1 cellular context compared by ENCODE assay signal in the genomic region with DNA sequence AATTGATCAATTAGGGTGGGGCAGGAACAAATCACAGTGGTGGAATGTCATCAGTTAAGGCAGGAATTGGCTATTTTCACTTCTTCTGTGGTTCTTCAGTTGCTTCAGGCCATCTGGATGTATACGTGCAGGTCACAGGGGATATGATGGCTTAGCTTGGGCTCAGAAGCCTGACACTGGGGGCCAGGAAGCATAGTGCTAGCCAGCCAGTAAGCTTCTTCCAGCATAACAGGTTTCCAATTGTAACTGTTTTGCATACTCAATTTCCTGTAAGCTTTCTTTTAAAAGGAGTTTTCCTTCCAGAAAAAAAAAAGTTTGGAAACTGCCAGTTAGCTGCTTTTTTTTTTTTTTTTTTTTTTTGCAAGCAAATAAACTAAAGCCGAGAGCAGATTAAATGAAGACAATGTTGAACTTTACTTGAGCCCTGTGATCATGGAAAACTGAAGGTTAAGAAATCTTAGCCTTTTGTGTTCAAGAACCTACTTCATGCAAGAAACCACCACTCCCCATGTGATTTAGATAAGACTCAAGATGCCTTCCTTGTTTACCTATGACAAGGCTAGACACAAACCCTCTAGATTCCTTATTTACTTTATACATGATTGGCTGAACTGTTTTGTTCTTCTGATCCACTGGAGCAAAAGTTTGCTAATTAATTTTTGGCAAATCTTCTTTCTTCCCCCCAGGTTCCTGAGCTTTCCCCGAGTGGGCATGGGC.
TF ChIP-seq lines count a peak whose summit lies in the region.

No MANE protein-coding gene starts in this region.

TF ChIP-seq in WTC11, 78 proteins besides CTCF, POLR2A, EP300 and RAD21 (continued from another document):
- TF ChIP-seq, protein P1, sequence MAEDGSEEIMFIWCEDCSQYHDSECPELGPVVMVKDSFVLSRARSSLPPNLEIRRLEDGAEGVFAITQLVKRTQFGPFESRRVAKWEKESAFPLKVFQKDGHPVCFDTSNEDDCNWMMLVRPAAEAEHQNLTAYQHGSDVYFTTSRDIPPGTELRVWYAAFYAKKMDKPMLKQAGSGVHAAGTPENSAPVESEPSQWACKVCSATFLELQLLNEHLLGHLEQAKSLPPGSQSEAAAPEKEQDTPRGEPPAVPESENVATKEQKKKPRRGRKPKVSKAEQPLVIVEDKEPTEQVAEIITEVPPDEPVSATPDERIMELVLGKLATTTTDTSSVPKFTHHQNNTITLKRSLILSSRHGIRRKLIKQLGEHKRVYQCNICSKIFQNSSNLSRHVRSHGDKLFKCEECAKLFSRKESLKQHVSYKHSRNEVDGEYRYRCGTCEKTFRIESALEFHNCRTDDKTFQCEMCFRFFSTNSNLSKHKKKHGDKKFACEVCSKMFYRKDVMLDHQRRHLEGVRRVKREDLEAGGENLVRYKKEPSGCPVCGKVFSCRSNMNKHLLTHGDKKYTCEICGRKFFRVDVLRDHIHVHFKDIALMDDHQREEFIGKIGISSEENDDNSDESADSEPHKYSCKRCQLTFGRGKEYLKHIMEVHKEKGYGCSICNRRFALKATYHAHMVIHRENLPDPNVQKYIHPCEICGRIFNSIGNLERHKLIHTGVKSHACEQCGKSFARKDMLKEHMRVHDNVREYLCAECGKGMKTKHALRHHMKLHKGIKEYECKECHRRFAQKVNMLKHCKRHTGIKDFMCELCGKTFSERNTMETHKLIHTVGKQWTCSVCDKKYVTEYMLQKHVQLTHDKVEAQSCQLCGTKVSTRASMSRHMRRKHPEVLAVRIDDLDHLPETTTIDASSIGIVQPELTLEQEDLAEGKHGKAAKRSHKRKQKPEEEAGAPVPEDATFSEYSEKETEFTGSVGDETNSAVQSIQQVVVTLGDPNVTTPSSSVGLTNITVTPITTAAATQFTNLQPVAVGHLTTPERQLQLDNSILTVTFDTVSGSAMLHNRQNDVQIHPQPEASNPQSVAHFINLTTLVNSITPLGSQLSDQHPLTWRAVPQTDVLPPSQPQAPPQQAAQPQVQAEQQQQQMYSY (CRISPR knock-in tag; IDR thresholded peaks at IDR 0.05): no peak
- TF ChIP-seq ATF1 (CRISPR knock-in tag; IDR thresholded peaks at IDR 0.05): no peak
- TF ChIP-seq, protein P2, sequence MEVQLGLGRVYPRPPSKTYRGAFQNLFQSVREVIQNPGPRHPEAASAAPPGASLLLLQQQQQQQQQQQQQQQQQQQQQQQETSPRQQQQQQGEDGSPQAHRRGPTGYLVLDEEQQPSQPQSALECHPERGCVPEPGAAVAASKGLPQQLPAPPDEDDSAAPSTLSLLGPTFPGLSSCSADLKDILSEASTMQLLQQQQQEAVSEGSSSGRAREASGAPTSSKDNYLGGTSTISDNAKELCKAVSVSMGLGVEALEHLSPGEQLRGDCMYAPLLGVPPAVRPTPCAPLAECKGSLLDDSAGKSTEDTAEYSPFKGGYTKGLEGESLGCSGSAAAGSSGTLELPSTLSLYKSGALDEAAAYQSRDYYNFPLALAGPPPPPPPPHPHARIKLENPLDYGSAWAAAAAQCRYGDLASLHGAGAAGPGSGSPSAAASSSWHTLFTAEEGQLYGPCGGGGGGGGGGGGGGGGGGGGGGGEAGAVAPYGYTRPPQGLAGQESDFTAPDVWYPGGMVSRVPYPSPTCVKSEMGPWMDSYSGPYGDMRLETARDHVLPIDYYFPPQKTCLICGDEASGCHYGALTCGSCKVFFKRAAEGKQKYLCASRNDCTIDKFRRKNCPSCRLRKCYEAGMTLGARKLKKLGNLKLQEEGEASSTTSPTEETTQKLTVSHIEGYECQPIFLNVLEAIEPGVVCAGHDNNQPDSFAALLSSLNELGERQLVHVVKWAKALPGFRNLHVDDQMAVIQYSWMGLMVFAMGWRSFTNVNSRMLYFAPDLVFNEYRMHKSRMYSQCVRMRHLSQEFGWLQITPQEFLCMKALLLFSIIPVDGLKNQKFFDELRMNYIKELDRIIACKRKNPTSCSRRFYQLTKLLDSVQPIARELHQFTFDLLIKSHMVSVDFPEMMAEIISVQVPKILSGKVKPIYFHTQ (CRISPR knock-in tag; IDR thresholded peaks at IDR 0.05): no peak
- TF ChIP-seq, protein P3, sequence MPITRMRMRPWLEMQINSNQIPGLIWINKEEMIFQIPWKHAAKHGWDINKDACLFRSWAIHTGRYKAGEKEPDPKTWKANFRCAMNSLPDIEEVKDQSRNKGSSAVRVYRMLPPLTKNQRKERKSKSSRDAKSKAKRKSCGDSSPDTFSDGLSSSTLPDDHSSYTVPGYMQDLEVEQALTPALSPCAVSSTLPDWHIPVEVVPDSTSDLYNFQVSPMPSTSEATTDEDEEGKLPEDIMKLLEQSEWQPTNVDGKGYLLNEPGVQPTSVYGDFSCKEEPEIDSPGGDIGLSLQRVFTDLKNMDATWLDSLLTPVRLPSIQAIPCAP (CRISPR knock-in tag; IDR thresholded peaks at IDR 0.05): no peak
- no peak for TF ChIP-seq NFATC4 (CRISPR knock-in tag; IDR thresholded peaks at IDR 0.05)
- no peak for TF ChIP-seq ESRRA (CRISPR knock-in tag; IDR thresholded peaks at IDR 0.05; ENCODE audit: borderline replicate concordance)
- no peak for TF ChIP-seq TEAD1 (CRISPR knock-in tag; IDR thresholded peaks at IDR 0.05)
- no peak for TF ChIP-seq ZBTB21 (CRISPR knock-in tag; IDR thresholded peaks at IDR 0.05; ENCODE audit: borderline replicate concordance)
